In the genomic region with DNA sequence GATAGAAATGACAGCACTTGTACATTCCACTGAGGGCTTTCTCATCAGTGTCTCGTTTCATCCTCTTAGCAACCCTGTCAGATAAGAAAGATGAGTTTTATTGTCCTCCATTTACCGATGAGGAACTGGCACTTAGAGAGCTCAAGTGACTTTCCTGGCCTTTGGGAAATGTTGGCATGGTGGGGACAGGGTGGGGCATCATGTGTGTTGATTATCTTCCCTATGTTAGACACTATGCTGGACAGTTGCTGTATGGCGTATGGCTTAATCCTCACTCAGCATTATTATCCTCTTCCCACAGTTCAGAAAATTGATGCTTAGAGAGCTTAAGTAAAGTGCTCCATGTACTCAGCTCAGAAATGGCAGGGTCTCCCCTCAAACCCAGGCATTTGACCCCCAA, we compare ENCODE assay signal across 14 cellular contexts.
"Had no signal": no experiment of that assay in that cellular context is flagged by ENCODE, and none has a peak within 500 bp of the region (broad histone marks: within the 10 kb centered on the region; RNA-seq: fewer than 3 reads in every experiment).

No MANE protein-coding gene starts in this region.

- FAIRE-seq: endometrium, keratinocyte had no signal

- H3K4me3 ChIP-seq: lung, thoracic aorta had no signal

- H3K27ac ChIP-seq: thoracic aorta had no signal

- H3K36me3 ChIP-seq: thoracic aorta had no signal

- DNase-seq: activated CD4-positive, alpha-beta memory T cell treated with anti-CD3 and anti-CD28 coated beads for 36 hours; activated CD4-positive, alpha-beta T cell treated with anti-CD3 and anti-CD28 coated beads for 48 hours; activated naive CD4-positive, alpha-beta T cell treated with Interleukin-2 at 50 U/mL for 16 hours; activated T-cell treated with anti-CD3 and anti-CD28 coated beads, Interleukin-2, amount 50 U/mL, for 48 hours; effector CD4-positive, alpha-beta T cell; naive thymus-derived CD4-positive, alpha-beta T cell; stimulated activated CD4-positive, alpha-beta T cell treated with anti-CD3 and anti-CD28 coated beads, Interleukin-2, amount 100 ng/mL, for 48 hours; stimulated activated CD8-positive, alpha-beta memory T cell treated with anti-CD3 and anti-CD28 coated beads, Interleukin-4, amount 100 ng/mL, for 48 hours; stimulated activated naive B cell treated with anti-CD40 and anti-IgM and Interleukin-4, amounts not matched to agents 10 μg/mL and 1 μg/mL and 100 μg/mL, for 72 hours had no signal

- H3K9me3 ChIP-seq: thoracic aorta had no signal

- ATAC-seq: left lobe of liver; naive thymus-derived CD4-positive, alpha-beta T cell; stimulated activated naive B cell treated with anti-CD40 and anti-IgM and Interleukin-4, amounts not matched to agents 10 μg/mL and 1 μg/mL and 100 μg/mL, for 72 hours had no signal
